In genomic region chr11:93689166-93689734, GRCh38 we compare ENCODE assay signal across 2 cellular contexts.
TF ChIP-seq lines count a peak whose summit lies in the region.

No MANE protein-coding gene starts in this region.

TF ChIP-seq in GM12878, 131 proteins besides CTCF, POLR2A, EP300 and RAD21:
- 0 out of 2 replicates have a peak, but pooled peaks have one; percentile 17 for TF ChIP-seq IRF4 (IDR thresholded peaks at IDR 0.05; ENCODE audit: low read depth, low read length)
- 0 out of 2 replicates have a peak, but pooled peaks have one; percentile 14 for TF ChIP-seq SPI1 (IDR thresholded peaks at IDR 0.05; ENCODE audit: borderline replicate concordance, insufficient read depth, low read depth, low read length)
- TF ChIP-seq JUNB (IDR thresholded peaks at IDR 0.05), result peak; percentile 18; the same call in 1 of the 2 replicates
- TF ChIP-seq MXI1 (IDR thresholded peaks at IDR 0.05; ENCODE audit: low read depth, low read length), result no peak

TF ChIP-seq in HEK293T, 16 proteins besides CTCF, POLR2A, EP300 and RAD21:
- no peak for TF ChIP-seq CTBP1 (IDR thresholded peaks at IDR 0.05; ENCODE audit: borderline replicate concordance)
- no peak for TF ChIP-seq ARNT (IDR thresholded peaks at IDR 0.05)
- no peak for TF ChIP-seq FOXK2 (IDR thresholded peaks at IDR 0.05)
- TF ChIP-seq PKNOX1 (IDR thresholded peaks at IDR 0.05), result no peak
- no peak for TF ChIP-seq FOXM1 (IDR thresholded peaks at IDR 0.05; ENCODE audit: borderline replicate concordance)
- TF ChIP-seq NFRKB (IDR thresholded peaks at IDR 0.05), result no peak
- TF ChIP-seq FOXA1 (IDR thresholded peaks at IDR 0.05), result no peak
- TF ChIP-seq LEF1 (IDR thresholded peaks at IDR 0.05; ENCODE audit: borderline replicate concordance), result no peak
- TF ChIP-seq SP1 (IDR thresholded peaks at IDR 0.05), result no peak
- TF ChIP-seq HDGF (IDR thresholded peaks at IDR 0.05; ENCODE audit: borderline replicate concordance), result no peak
- no peak for TF ChIP-seq TARDBP (IDR thresholded peaks at IDR 0.05)
- no peak for TF ChIP-seq BHLHE40 (IDR thresholded peaks at IDR 0.05; ENCODE audit: borderline replicate concordance)
- TF ChIP-seq SUZ12 (IDR thresholded peaks at IDR 0.05), result no peak
- TF ChIP-seq ELF4 (IDR thresholded peaks at IDR 0.05), result no peak
- no peak for TF ChIP-seq ZNF384 (IDR thresholded peaks at IDR 0.05)
- TF ChIP-seq L3MBTL2 (conservative IDR thresholded peaks at IDR 0.05), result no peak
TF ChIP-seq in HEK293T: peak in this region for 0.
